ENCODE assay signal across 7 cellular contexts in the genomic region with DNA sequence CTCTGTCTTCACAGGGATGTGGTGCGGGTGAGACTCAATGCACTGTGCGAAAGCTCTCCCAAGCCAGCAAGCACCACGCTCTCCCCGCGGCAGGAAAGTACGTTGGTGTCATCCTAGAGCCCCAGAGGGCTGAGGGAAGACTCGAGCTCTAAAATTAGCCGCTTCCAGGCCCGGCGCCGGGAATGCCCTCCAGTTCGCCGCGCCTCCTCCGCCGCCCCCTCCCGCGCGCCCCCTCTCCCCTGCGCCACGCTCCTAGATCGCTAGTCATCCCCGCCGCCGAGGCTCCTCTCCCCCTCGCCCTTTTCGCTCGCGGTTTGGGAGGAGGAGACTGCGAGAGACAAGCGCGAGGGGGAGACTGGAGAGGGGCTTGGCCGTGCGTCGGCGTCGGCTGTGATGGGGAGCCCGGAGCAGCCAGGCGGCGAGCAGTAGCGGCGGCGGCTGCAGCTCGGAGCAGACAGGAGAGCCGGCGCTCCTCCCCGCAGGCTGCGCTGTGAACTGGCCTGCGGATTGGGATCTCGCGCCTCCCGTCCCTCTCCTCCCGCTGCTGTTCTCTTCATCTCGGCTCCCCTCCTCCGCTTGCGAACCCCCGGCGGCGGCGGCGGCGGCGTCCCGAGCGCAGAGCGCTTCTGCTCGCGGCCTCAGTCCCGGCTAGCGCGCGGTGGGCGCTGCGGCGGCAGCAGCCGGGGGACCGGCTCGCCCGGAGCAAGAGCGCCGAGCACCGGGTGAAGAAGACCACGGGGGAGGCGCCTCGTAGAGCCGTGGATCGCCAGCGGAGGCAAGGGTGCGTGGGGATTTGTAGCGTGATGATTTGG. TPM values are rescaled to one million over a fixed set of nuclear protein-coding genes. Genes with fewer than 3 reads are reported as not detected.
A peak's percentile ranks its signal among the peaks of the same experiment; 100 is the strongest.
DNase-seq lines count a peak whose midpoint lies in the region; ATAC-seq, FAIRE-seq and TF ChIP-seq lines count a peak whose summit lies in the region.

A gene (plus strand): TSS at position 425 of the 812 bp plus-strand sequence. CDS start 127,295 bp downstream, outside the sequence.

- H3K27ac Mint-ChIP-seq in CD4-positive, alpha-beta T cell = no peak within 1 kb of the TSS

- intact Hi-C loops in CD4-positive, alpha-beta T cell (cut with DNase I, micrococcal nuclease) = no loop called here

- H3K4me1 Mint-ChIP-seq in CD4-positive, alpha-beta T cell (ENCODE audit: low read depth) = no peaks in the 10 kb centered on the region

- FAIRE-seq in HTR-8/SVneo (lab: Jason Lieb, UNC) = peak; percentile 40

- peaks cover 1% of the 10 kb centered on the region for H3K9me3 Mint-ChIP-seq in CD4-positive, alpha-beta T cell

- H3K27ac ChIP-seq in right atrium auricular region = peak within 1 kb of the TSS in 1 of 2 donors; percentile 6
- H3K27ac ChIP-seq in CD4-positive, alpha-beta T cell (ENCODE audit: low read depth, low read length) = no peak within 1 kb of the TSS

- peak within 1 kb of the TSS; percentile 34 to 47 for H3K4me3 ChIP-seq in right atrium auricular region
- peak within 1 kb of the TSS; percentile 68 for H3K4me3 ChIP-seq in retinal pigment epithelial cell (ENCODE audit: low read length)

- POLR2A ChIA-PET in CD4-positive, alpha-beta T cell (lab: Charles Lee) = no interaction called here

- H3K9me3 ChIP-seq in right atrium auricular region = no peaks in the 10 kb centered on the region
- no peaks in the 10 kb centered on the region for H3K9me3 ChIP-seq in CD4-positive, alpha-beta T cell (ENCODE audit: control insufficient read depth, low read length)

- no peak within 1 kb of the TSS for H3K4me3 Mint-ChIP-seq in CD4-positive, alpha-beta T cell

- H3K27me3 ChIP-seq in right atrium auricular region = peaks cover 0 to 5% of the 10 kb centered on the region in 2 donors
- peaks cover 41% of the 10 kb centered on the region for H3K27me3 ChIP-seq in CD4-positive, alpha-beta T cell (ENCODE audit: control insufficient read depth, insufficient read depth, low read length)

- H3K4me1 ChIP-seq in right atrium auricular region = peaks cover 0 to 24% of the 10 kb centered on the region in 2 donors

- no peaks in the 10 kb centered on the region for H3K36me3 Mint-ChIP-seq in CD4-positive, alpha-beta T cell (ENCODE audit: low read depth)

- H3K36me3 ChIP-seq in right atrium auricular region = no peaks in the 10 kb centered on the region

- DNase-seq in HTR-8/SVneo (ENCODE audit: insufficient read length, low spot score) (peak; percentile 45), T1000 (lab: John Stamatoyannopoulos, UW) (peak; percentile 31), right atrium auricular region (ENCODE audit: low spot score) (no peak), retinal pigment epithelial cell (ENCODE audit: low read depth) (peak; percentile 46)
- no peak for DNase-seq in CD4-positive, alpha-beta T cell
- no peak for DNase-seq in stimulated activated naive CD4-positive, alpha-beta T cell (lab: John Stamatoyannopoulos, UW)

- ATAC-seq in CD4-positive, alpha-beta T cell (ENCODE audit: poor library complexity) = no peak
- ATAC-seq in HG03460 (IDR thresholded peaks at IDR 0.05; ENCODE audit: unreplicated experiment) = no peak

- H3K27me3 Mint-ChIP-seq in CD4-positive, alpha-beta T cell = peaks cover 76% of the 10 kb centered on the region

- TF ChIP-seq CTCF in right atrium auricular region (IDR thresholded peaks at IDR 0.05) (no peak), retinal pigment epithelial cell (conservative IDR thresholded peaks at IDR 0.05; ENCODE audit: low read depth, low read length) (no peak)
- no peak for TF ChIP-seq CTCF in CD4-positive, alpha-beta T cell (IDR thresholded peaks at IDR 0.05)

- CTCF ChIA-PET in CD4-positive, alpha-beta T cell (lab: Charles Lee) = no interaction called here

RNA-seq across cellular contexts. Expression of the gene that starts here (rescaled TPM):
- under 1 TPM; 0.33 to 0.75 TPM for total RNA-seq in right atrium auricular region
- not detected for total RNA-seq in CD4-positive, alpha-beta T cell

Comparison
In these comparisons a context has a peak if more than half of its experiments do, and no peak if none do; other contexts are left out.
1. DNase-seq: peak in HTR-8/SVneo (single experiment), T1000 (single experiment) and retinal pigment epithelial cell (single experiment); none in right atrium auricular region (single experiment), CD4-positive, alpha-beta T cell (0 of 10) and stimulated activated naive CD4-positive, alpha-beta T cell (0 of 6).